14 cellular contexts compared by ENCODE assay signal in the genomic region with DNA sequence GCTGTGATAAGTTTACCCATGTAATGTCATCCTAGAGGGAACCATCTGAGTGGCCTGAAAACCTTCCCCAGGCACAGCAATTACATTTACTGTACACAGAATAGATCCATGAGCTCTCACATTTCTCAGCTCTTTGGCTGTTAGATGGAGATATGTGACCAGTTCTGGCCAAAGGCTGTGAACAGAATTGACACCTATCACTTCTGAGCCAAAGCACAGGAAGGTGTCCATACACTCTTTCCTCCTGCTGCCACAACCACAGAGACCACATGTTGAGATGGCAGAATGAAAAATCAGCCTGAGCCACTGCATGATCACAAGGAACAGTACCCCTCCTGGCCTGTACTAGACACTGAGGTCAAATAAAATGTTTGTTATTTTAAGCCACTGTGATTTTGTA. TPM values are rescaled to one million over a fixed set of nuclear protein-coding genes. Genes with fewer than 3 reads are reported as not detected.
DNase-seq lines count a peak whose midpoint lies in the region; ATAC-seq and TF ChIP-seq lines count a peak whose summit lies in the region.
"Had no signal": no experiment of that assay in that cellular context is flagged by ENCODE, and none has a peak within 500 bp of the region (broad histone marks: within the 10 kb centered on the region; RNA-seq: fewer than 3 reads in every experiment).

No MANE protein-coding gene starts in this region.

- ATAC-seq in left lobe of liver (peak; percentile 14), natural killer cell (peak; percentile 49 to 92 (median 64)), T-helper 17 cell (no peak)
- ATAC-seq in stimulated activated effector memory CD8-positive, alpha-beta T cell treated with anti-CD3 and anti-CD28 coated beads, Interleukin-12 subunit alpha, Interleukin-12 subunit beta, amount 100 ng/mL, for 72 hours, result peak; percentile 47
- ATAC-seq: CD8-positive, alpha-beta T cell had no signal

- peak overlapping the region in 2 of 6 donors; percentile 28 to 36 for H3K27ac Mint-ChIP-seq in immature natural killer cell
- no peak overlapping the region for H3K27ac Mint-ChIP-seq in natural killer cell
- H3K27ac Mint-ChIP-seq in stimulated activated effector memory CD8-positive, alpha-beta T cell treated with anti-CD3 and anti-CD28 coated beads, Interleukin-12 subunit alpha, Interleukin-12 subunit beta, amount 100 ng/mL, for 72 hours, result no peak overlapping the region
- H3K27ac Mint-ChIP-seq in T-helper 17 cell, result no peak overlapping the region
- H3K27ac Mint-ChIP-seq: CD4-positive, CD25-positive, alpha-beta regulatory T cell; CD8-positive, alpha-beta T cell; HFFc6 had no signal

- peaks cover 0 to 17% (median 4%) of the 10 kb centered on the region in 6 donors for H3K9me3 Mint-ChIP-seq in immature natural killer cell
- H3K9me3 Mint-ChIP-seq in natural killer cell, result no peaks in the 10 kb centered on the region
- peaks cover 4% of the 10 kb centered on the region for H3K9me3 Mint-ChIP-seq in stimulated activated effector memory CD8-positive, alpha-beta T cell treated with anti-CD3 and anti-CD28 coated beads, Interleukin-12 subunit alpha, Interleukin-12 subunit beta, amount 100 ng/mL, for 72 hours

- no peak overlapping the region for H3K4me3 Mint-ChIP-seq in immature natural killer cell
- H3K4me3 Mint-ChIP-seq in natural killer cell, result no peak overlapping the region
- no peak overlapping the region for H3K4me3 Mint-ChIP-seq in stimulated activated effector memory CD8-positive, alpha-beta T cell treated with anti-CD3 and anti-CD28 coated beads, Interleukin-12 subunit alpha, Interleukin-12 subunit beta, amount 100 ng/mL, for 72 hours
- H3K4me3 Mint-ChIP-seq in T-helper 17 cell, result no peak overlapping the region
- H3K4me3 Mint-ChIP-seq: CD4-positive, CD25-positive, alpha-beta regulatory T cell; CD8-positive, alpha-beta T cell; HFFc6 had no signal

- intact Hi-C loops in natural killer cell (cut with micrococcal nuclease), result no loop called here

- H3K9me3 ChIP-seq in T-helper 17 cell (ENCODE audit: control insufficient read depth, low read length, poor library complexity, severe bottlenecking), result no peaks in the 10 kb centered on the region

- no peak for TF ChIP-seq CTCF in natural killer cell (IDR thresholded peaks at IDR 0.05)

- DNase-seq in immature natural killer cell, result peak; percentile 34 to 40 (median 38)
- no peak for DNase-seq in left lobe of liver (ENCODE audit: low spot score)
- no peak for DNase-seq in natural killer cell
- no peak for DNase-seq in stimulated activated effector memory CD8-positive, alpha-beta T cell treated with anti-CD3 and anti-CD28 coated beads, Interleukin-12 subunit alpha, Interleukin-12 subunit beta, amount 100 ng/mL, for 72 hours (ENCODE audit: low spot score in 2 of 2)
- no peak for DNase-seq in T-helper 17 cell
- no peak for DNase-seq in iPS-NIHi7 (ENCODE audit: extremely low spot score)
- DNase-seq: CD4-positive, CD25-positive, alpha-beta regulatory T cell; CD8-positive, alpha-beta T cell; DMS153; DND-41; GOT3; HFFc6 had no signal

- H3K27me3 Mint-ChIP-seq in immature natural killer cell (ENCODE audit: low read depth in 3 of 3) (peaks cover 0 to 2% (median 1%) of the 10 kb centered on the region in 3 donors), natural killer cell (ENCODE audit: low read depth in 2 of 2) (peaks cover 0 to 4% of the 10 kb centered on the region in 2 donors), T-helper 17 cell (peaks cover 3% of the 10 kb centered on the region)

- peaks cover 0 to 5% (median 0%) of the 10 kb centered on the region in 3 donors for H3K36me3 Mint-ChIP-seq in immature natural killer cell
- H3K36me3 Mint-ChIP-seq in natural killer cell, result no peaks in the 10 kb centered on the region
- H3K36me3 Mint-ChIP-seq in stimulated activated effector memory CD8-positive, alpha-beta T cell treated with anti-CD3 and anti-CD28 coated beads, Interleukin-12 subunit alpha, Interleukin-12 subunit beta, amount 100 ng/mL, for 72 hours, result no peaks in the 10 kb centered on the region
- H3K36me3 Mint-ChIP-seq in T-helper 17 cell (ENCODE audit: low read depth), result peaks cover 3% of the 10 kb centered on the region

- peaks cover 13 to 15% of the 10 kb centered on the region in 2 donors for H3K4me1 Mint-ChIP-seq in immature natural killer cell
- H3K4me1 Mint-ChIP-seq in natural killer cell, result peaks cover 9 to 12% of the 10 kb centered on the region in 2 donors
- H3K4me1 Mint-ChIP-seq in stimulated activated effector memory CD8-positive, alpha-beta T cell treated with anti-CD3 and anti-CD28 coated beads, Interleukin-12 subunit alpha, Interleukin-12 subunit beta, amount 100 ng/mL, for 72 hours, result no peaks in the 10 kb centered on the region
- H3K4me1 Mint-ChIP-seq in T-helper 17 cell, result no peaks in the 10 kb centered on the region
- H3K4me1 Mint-ChIP-seq: CD4-positive, CD25-positive, alpha-beta regulatory T cell had no signal

RNA-seq across cellular contexts. Expression of gene ATOH7, which starts 44.3 kb away (rescaled TPM):
- not detected for polyA plus RNA-seq in immature natural killer cell
- total RNA-seq in left lobe of liver, result 1.2 TPM
- not detected for total RNA-seq in natural killer cell
- total RNA-seq in T-helper 17 cell, result not detected
- total RNA-seq: A172; A673; CD4-positive, CD25-positive, alpha-beta regulatory T cell; CD8-positive, alpha-beta T cell had no signal
- polyA plus RNA-seq: CD4-positive, CD25-positive, alpha-beta regulatory T cell had no signal

RNA-seq across cellular contexts. Expression of gene HNRNPH3, which starts 55.6 kb away (rescaled TPM):
- 100 to 1,000 TPM in 1 of 3 donors, 10 to 100 TPM in 2; 71.7 to 107 (median 85.5) TPM for polyA plus RNA-seq in immature natural killer cell
- 26.8 TPM for total RNA-seq in left lobe of liver
- total RNA-seq in natural killer cell, result 100 to 1,000 TPM; 132 to 162 (median 142) TPM
- total RNA-seq in T-helper 17 cell, result 100 to 1,000 TPM; 165 to 180 TPM

RNA-seq across cellular contexts. Expression of gene PBLD, which starts 56.5 kb away (rescaled TPM):
- 1 to 10 TPM; 1.3 to 2.6 (median 1.5) TPM for polyA plus RNA-seq in immature natural killer cell
- total RNA-seq in left lobe of liver (126 TPM), natural killer cell (1 to 10 TPM; 1.4 to 2.1 (median 1.4) TPM), T-helper 17 cell (1 to 10 TPM; 1.9 TPM)

Comparison
In these comparisons a context has a peak if more than half of its experiments do, and no peak if none do; other contexts are left out.
1. DNase-seq: peak in immature natural killer cell (3 of 3); none in left lobe of liver (single experiment), natural killer cell (single experiment), stimulated activated effector memory CD8-positive, alpha-beta T cell treated with anti-CD3 and anti-CD28 coated beads, Interleukin-12 subunit alpha, Interleukin-12 subunit beta, amount 100 ng/mL, for 72 hours (0 of 2), T-helper 17 cell (0 of 3) and iPS-NIHi7 (single experiment).
2. RNA of gene PBLD, which starts 56.5 kb away (total RNA-seq): 126 TPM in left lobe of liver (single experiment); 1.9 TPM in T-helper 17 cell and 1.4 to 2.1 TPM in natural killer cell; every median in the first group is over 10 times any median in the second.